22 cellular contexts compared by ENCODE assay signal in the genomic region with DNA sequence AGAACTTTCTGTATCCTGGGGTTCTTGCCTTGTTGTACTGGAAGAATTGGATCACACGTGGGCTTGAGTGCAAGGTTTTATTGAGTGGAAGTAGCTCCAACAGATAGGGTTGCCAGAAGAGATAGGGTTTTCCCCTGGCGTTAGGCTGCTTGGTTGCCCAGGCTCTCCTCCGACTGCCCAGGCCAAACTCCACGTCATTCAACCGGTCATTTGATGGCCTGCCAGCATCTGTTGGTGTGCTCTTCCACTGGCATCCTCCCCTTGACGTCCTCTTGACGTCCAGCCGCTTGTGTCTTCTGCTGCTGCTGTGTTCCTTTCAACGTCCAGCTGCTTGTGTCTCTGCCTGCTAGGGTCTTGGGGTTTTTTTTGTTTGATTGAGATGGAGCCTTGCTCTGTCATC.
A peak's percentile ranks its signal among the peaks of the same experiment; 100 is the strongest.
DNase-seq lines count a peak whose midpoint lies in the region; ATAC-seq and TF ChIP-seq lines count a peak whose summit lies in the region.
"Had no signal": no experiment of that assay in that cellular context is flagged by ENCODE, and none has a peak within 500 bp of the region (broad histone marks: within the 10 kb centered on the region; RNA-seq: fewer than 3 reads in every experiment).

No MANE protein-coding gene starts in this region.

- H3K4me3 ChIP-seq in MG63 (no peak overlapping the region), heart right ventricle (no peak overlapping the region)
- H3K4me3 ChIP-seq: BLaER1, HAP-1, K562, PC-9, stomach had no signal

- H3K4me1 ChIP-seq in heart right ventricle = peaks cover 0 to 27% (median 4%) of the 10 kb centered on the region in 9 donors
- H3K4me1 ChIP-seq: BLaER1 had no signal

- peak overlapping the region; percentile 97 for H3K27ac Mint-ChIP-seq in nephron progenitor cell
- H3K27ac Mint-ChIP-seq: activated CD4-positive, alpha-beta memory T cell treated with anti-CD3 and anti-CD28 coated beads, Interleukin-2, amount 10 ng/mL, durations not matched to agents 7 days and 5 days; activated naive CD4-positive, alpha-beta T cell treated with anti-CD3 and anti-CD28 coated beads, Interleukin-2, amount 10 ng/mL, durations not matched to agents 7 days and 5 days had no signal

- H3K4me3 Mint-ChIP-seq in nephron progenitor cell = no peak overlapping the region
- H3K4me3 Mint-ChIP-seq: activated CD4-positive, alpha-beta memory T cell treated with anti-CD3 and anti-CD28 coated beads, Interleukin-2, amount 10 ng/mL, durations not matched to agents 7 days and 5 days; activated naive CD4-positive, alpha-beta T cell treated with anti-CD3 and anti-CD28 coated beads, Interleukin-2, amount 10 ng/mL, durations not matched to agents 7 days and 5 days had no signal

- peak in 7 of 8 donors; percentile 38 to 97 (median 94) for ATAC-seq in heart right ventricle
- no peak for ATAC-seq in GM21717 (IDR thresholded peaks at IDR 0.05; ENCODE audit: unreplicated experiment)
- ATAC-seq: K562 had no signal

- peaks cover 83% of the 10 kb centered on the region for H3K36me3 Mint-ChIP-seq in nephron progenitor cell (ENCODE audit: low read depth)

- intact Hi-C loops in heart right ventricle (cut with DNase I) = no loop called here

- no peaks in the 10 kb centered on the region for H3K27me3 ChIP-seq in MG63
- H3K27me3 ChIP-seq in heart right ventricle = no peaks in the 10 kb centered on the region
- H3K27me3 ChIP-seq: BLaER1, stomach had no signal

- TF ChIP-seq CTCF in heart right ventricle (IDR thresholded peaks at IDR 0.05) = no peak
- no peak for TF ChIP-seq CTCF in nephron progenitor cell (IDR thresholded peaks at IDR 0.05)

- peak overlapping the region in 4 of 10 donors; percentile 26 to 62 (median 42) for H3K27ac ChIP-seq in heart right ventricle
- H3K27ac ChIP-seq: BLaER1, PC-9, stomach had no signal

- H3K4me1 Mint-ChIP-seq in nephron progenitor cell = peaks cover 14% of the 10 kb centered on the region

- no peaks in the 10 kb centered on the region for H3K27me3 Mint-ChIP-seq in nephron progenitor cell (ENCODE audit: low read depth, poor library complexity)
- H3K27me3 Mint-ChIP-seq: activated CD4-positive, alpha-beta memory T cell treated with anti-CD3 and anti-CD28 coated beads, Interleukin-2, amount 10 ng/mL, durations not matched to agents 7 days and 5 days; activated naive CD4-positive, alpha-beta T cell treated with anti-CD3 and anti-CD28 coated beads, Interleukin-2, amount 10 ng/mL, durations not matched to agents 7 days and 5 days had no signal

- H3K36me3 ChIP-seq in MG63 (peaks cover 3% of the 10 kb centered on the region; the same call in 1 of the 2 replicates), heart right ventricle (peaks cover 0 to 9% (median 0%) of the 10 kb centered on the region in 9 donors)

- peaks cover 42% of the 10 kb centered on the region for H3K9me3 Mint-ChIP-seq in nephron progenitor cell
- H3K9me3 Mint-ChIP-seq: activated CD4-positive, alpha-beta memory T cell treated with anti-CD3 and anti-CD28 coated beads, Interleukin-2, amount 10 ng/mL, durations not matched to agents 7 days and 5 days; activated naive CD4-positive, alpha-beta T cell treated with anti-CD3 and anti-CD28 coated beads, Interleukin-2, amount 10 ng/mL, durations not matched to agents 7 days and 5 days had no signal

- DNase-seq in Ammon's horn (ENCODE audit: low spot score) = peak; percentile 13
- DNase-seq in MG63 = peak; percentile 7
- DNase-seq in heart right ventricle = peak; percentile 40 to 55
- no peak for DNase-seq in nephron progenitor cell
- DNase-seq in activated gamma-delta T cell (lab: John Stamatoyannopoulos, UW) = no peak
- no peak for DNase-seq in amniotic stem cell (lab: John Stamatoyannopoulos, UW)
- DNase-seq in LoVo (ENCODE audit: low spot score) = no peak
- DNase-seq: activated CD4-positive, alpha-beta memory T cell treated with anti-CD3 and anti-CD28 coated beads, Interleukin-2, amount 10 ng/mL, durations not matched to agents 7 days and 5 days; activated CD4-positive, CD25-positive, alpha-beta regulatory T cell; activated naive CD4-positive, alpha-beta T cell treated with anti-CD3 and anti-CD28 coated beads, Interleukin-2, amount 10 ng/mL, durations not matched to agents 7 days and 5 days; activated T-cell treated with anti-CD3 and anti-CD28 coated beads, Interleukin-2, amount 50 U/mL, for 1 hour; kidney; NCI-H1930; NCI-H345; occipital lobe; PC-9; stimulated activated CD4-positive, alpha-beta T cell treated with anti-CD3 and anti-CD28 coated beads, Interleukin-2, amount 100 ng/mL, for 24 hours; stomach had no signal

- 41 to 54% methylated on average over 9 of the region's 9 CpGs for WGBS in heart right ventricle, 2 donors

- H3K9me3 ChIP-seq in MG63 (no peaks in the 10 kb centered on the region), heart right ventricle (no peaks in the 10 kb centered on the region)
- H3K9me3 ChIP-seq: BLaER1, HAP-1, stomach had no signal

Comparison
In these comparisons a context has a peak if more than half of its experiments do, and no peak if none do; other contexts are left out.
1. DNase-seq: peak in Ammon's horn (single experiment), MG63 (single experiment) and heart right ventricle (2 of 2); none in nephron progenitor cell (single experiment), activated gamma-delta T cell (single experiment), amniotic stem cell (single experiment) and LoVo (single experiment).